ENCODE assay signal across 12 cellular contexts in genomic region chr12:30440826-30441602, GRCh38.
DNase-seq lines count a peak whose midpoint lies in the region; ATAC-seq and TF ChIP-seq lines count a peak whose summit lies in the region.
"Had no signal": no experiment of that assay in that cellular context is flagged by ENCODE, and none has a peak within 500 bp of the region (broad histone marks: within the 10 kb centered on the region; RNA-seq: fewer than 3 reads in every experiment).

No MANE protein-coding gene starts in this region.

- no peak overlapping the region for H3K4me3 ChIP-seq in GM23248
- H3K4me3 ChIP-seq in Panc1 (ENCODE audit: low read depth in 2 of 2, low read length in 2 of 2): no peak overlapping the region
- H3K4me3 ChIP-seq in effector memory CD4-positive, alpha-beta T cell (ENCODE audit: insufficient read depth, low read depth, low read length, poor library complexity, severe bottlenecking): no peak overlapping the region
- H3K4me3 ChIP-seq: skin epidermis, upper lobe of right lung had no signal

- intact Hi-C loops in Panc1 (cut with micrococcal nuclease; ENCODE audit: unreplicated experiment): no loop called here

- in situ Hi-C loops in ACHN (cut with HindIII; ENCODE audit: low pct_ligation_motif_present, low pct_unique_long_range_greater_than_20kb, low sequenced_read_pairs): no loop called here
- in situ Hi-C loops in GM23248 (cut with MboI): no loop called here
- in situ Hi-C loops in Panc1 (cut with HindIII; ENCODE audit: low pct_unique_long_range_greater_than_20kb, low sequenced_read_pairs): no loop called here

- H3K27me3 ChIP-seq in GM23248 (replicated peaks; ENCODE audit: insufficient read depth) (no peaks in the 10 kb centered on the region), Panc1 (ENCODE audit: control insufficient read depth, insufficient read depth, low read length) (0 out of 2 replicates have a peak, but pooled peaks cover 7% of the 10 kb centered on the region)
- H3K27me3 ChIP-seq in effector memory CD4-positive, alpha-beta T cell (replicated peaks; ENCODE audit: control insufficient read depth, insufficient read depth, low read length, poor library complexity, severe bottlenecking): no peaks in the 10 kb centered on the region
- H3K27me3 ChIP-seq: upper lobe of right lung had no signal

- ATAC-seq in Panc1 (peak; percentile 87; the same call in 1 of the 2 replicates), HG03159 (IDR thresholded peaks at IDR 0.05; ENCODE audit: unreplicated experiment) (no peak)
- ATAC-seq: upper lobe of right lung had no signal

- BruUV-seq in Panc1 (replicated peaks; lab: Mats Ljungman, UMichigan): no TSS peak

- H3K4me1 ChIP-seq in GM23248 (ENCODE audit: insufficient read depth): no peaks in the 10 kb centered on the region
- H3K4me1 ChIP-seq in Panc1 (ENCODE audit: control insufficient read depth, insufficient read depth, low read length): no peaks in the 10 kb centered on the region
- H3K4me1 ChIP-seq in effector memory CD4-positive, alpha-beta T cell (ENCODE audit: control insufficient read depth, insufficient read depth, low read length, poor library complexity, severe bottlenecking): no peaks in the 10 kb centered on the region
- H3K4me1 ChIP-seq: upper lobe of right lung had no signal

- H3K9ac ChIP-seq in GM23248: no peak overlapping the region

- peak; percentile 76 for TF ChIP-seq CTCF in Panc1 (IDR thresholded peaks at IDR 0.05)

- no peaks in the 10 kb centered on the region for H3K9me2 ChIP-seq in GM23248 (ENCODE audit: insufficient read depth)

- H3K27ac ChIP-seq in GM23248 (no peak overlapping the region), Panc1 (ENCODE audit: low read length) (no peak overlapping the region)
- H3K27ac ChIP-seq in effector memory CD4-positive, alpha-beta T cell (ENCODE audit: insufficient read depth, low read length, poor library complexity, severe bottlenecking): no peak overlapping the region
- H3K27ac ChIP-seq: skin epidermis, upper lobe of right lung had no signal

- H3K9me3 ChIP-seq in GM23248 (ENCODE audit: low read depth): no peaks in the 10 kb centered on the region
- no peaks in the 10 kb centered on the region for H3K9me3 ChIP-seq in Panc1 (ENCODE audit: control insufficient read depth, insufficient read depth, low read depth, low read length)
- H3K9me3 ChIP-seq in effector memory CD4-positive, alpha-beta T cell (ENCODE audit: control insufficient read depth, low read length): no peaks in the 10 kb centered on the region
- H3K9me3 ChIP-seq: upper lobe of right lung had no signal

- no peaks in the 10 kb centered on the region for H4K20me1 ChIP-seq in GM23248 (ENCODE audit: insufficient read depth)

- CTCF ChIA-PET in Panc1 (lab: Charles Lee): interaction anchor here (0.6 kb wide), 2 partner anchors 50 to 1133 kb away, joined by 4 read pairs; no protein-coding TSS in a partner anchor

- H3K36me3 ChIP-seq in GM23248 (ENCODE audit: low read depth): no peaks in the 10 kb centered on the region
- H3K36me3 ChIP-seq in Panc1 (ENCODE audit: control insufficient read depth, insufficient read depth, low read length): no peaks in the 10 kb centered on the region
- H3K36me3 ChIP-seq in effector memory CD4-positive, alpha-beta T cell (ENCODE audit: control insufficient read depth, insufficient read depth, low read length): no peaks in the 10 kb centered on the region
- H3K36me3 ChIP-seq: upper lobe of right lung had no signal

- DNase-seq in ACHN (peak; percentile 49), GM23248 (peak; percentile 53), Panc1 (ENCODE audit: low read depth, low spot score) (no peak), fibroblast of peridontal ligament (ENCODE audit: extremely low read depth) (peak; percentile 29), hypothalamus (lab: John Stamatoyannopoulos, UW) (no peak), NCI-H2107 (lab: John Stamatoyannopoulos, UW) (no peak)
- DNase-seq in effector memory CD4-positive, alpha-beta T cell: no peak
- DNase-seq: activated CD4-positive, CD25-positive, alpha-beta regulatory T cell; GDM1; upper lobe of right lung had no signal

- POLR2A ChIA-PET in Panc1 (lab: Charles Lee): no interaction called here

- no peaks in the 10 kb centered on the region for H3F3A ChIP-seq in GM23248 (ENCODE audit: insufficient read depth)

- WGBS in GM23248 (ENCODE audit: low coverage in 1 of 2, low lambda C conversion rate in 2 of 2, missing lambda C conversion rate in 2 of 2), 2 experiments: 87 to 94% methylated on average over 7 of the region's 7 CpGs

- H2AFZ ChIP-seq in GM23248: no peak overlapping the region

- H3K79me2 ChIP-seq in GM23248 (ENCODE audit: insufficient read depth): no peaks in the 10 kb centered on the region

- no peak overlapping the region for H3K4me2 ChIP-seq in GM23248 (ENCODE audit: unreplicated experiment)

Comparison
In these comparisons a context has a peak if more than half of its experiments do, and no peak if none do; other contexts are left out.
1. DNase-seq: peak in ACHN (single experiment), GM23248 (single experiment) and fibroblast of peridontal ligament (single experiment); none in Panc1 (single experiment), hypothalamus (0 of 51), NCI-H2107 (single experiment) and effector memory CD4-positive, alpha-beta T cell (0 of 3).